ENCODE assay signal across 9 cellular contexts in genomic region chr17:68344701-68345136, GRCh38. TPM values are rescaled to one million over a fixed set of nuclear protein-coding genes. Genes with fewer than 3 reads are reported as not detected.
DNase-seq lines count a peak whose midpoint lies in the region; ATAC-seq and TF ChIP-seq lines count a peak whose summit lies in the region.
"Had no signal": no experiment of that assay in that cellular context is flagged by ENCODE, and none has a peak within 500 bp of the region (broad histone marks: within the 10 kb centered on the region; RNA-seq: fewer than 3 reads in every experiment).

No MANE protein-coding gene starts in this region.

- H3K4me1 ChIP-seq in colonic mucosa, result no peaks in the 10 kb centered on the region

- intact Hi-C loops in activated naive CD4-positive, alpha-beta T cell treated with anti-CD3 and anti-CD28 coated beads for 36 hours (cut with micrococcal nuclease), result no loop called here
- intact Hi-C loops in colonic mucosa (cut with DNase I), result no loop called here

- no peaks in the 10 kb centered on the region for H3K27me3 Mint-ChIP-seq in T-helper 2 cell treated with Interferon-gamma antibody and Interleukin-4, amounts not matched to agents 5 μg/mL and 100 μg/mL, for 36 hours (ENCODE audit: low read depth)
- no peaks in the 10 kb centered on the region for H3K27me3 Mint-ChIP-seq in activated naive CD4-positive, alpha-beta T cell treated with anti-CD3 and anti-CD28 coated beads for 36 hours (ENCODE audit: low read depth)

- no peaks in the 10 kb centered on the region for H3K27me3 ChIP-seq in colonic mucosa

- H3K4me3 ChIP-seq in colonic mucosa, result no peak overlapping the region

- H3K4me1 Mint-ChIP-seq in T-helper 2 cell treated with Interferon-gamma antibody and Interleukin-4, amounts not matched to agents 5 μg/mL and 100 μg/mL, for 36 hours (ENCODE audit: low read depth), result peaks cover 55% of the 10 kb centered on the region
- H3K4me1 Mint-ChIP-seq in activated naive CD4-positive, alpha-beta T cell treated with anti-CD3 and anti-CD28 coated beads for 36 hours (ENCODE audit: low read depth), result peaks cover 62% of the 10 kb centered on the region

- no peaks in the 10 kb centered on the region for H3K9me3 ChIP-seq in colonic mucosa

- DNase-seq in H4 (ENCODE audit: low spot score) (peak; percentile 25), colonic mucosa (no peak), omental fat pad (ENCODE audit: low spot score) (no peak), DMS114 treated with DMSO at 0.1 percent for 48 hours (lab: John Stamatoyannopoulos, UW; ENCODE audit: unreplicated experiment) (no peak), NCI-H446 (lab: John Stamatoyannopoulos, UW) (no peak)
- DNase-seq in T-helper 2 cell treated with Interferon-gamma antibody and Interleukin-4, amounts not matched to agents 5 μg/mL and 100 μg/mL, for 36 hours (ENCODE audit: low spot score), result peak; percentile 18
- DNase-seq in activated naive CD4-positive, alpha-beta T cell treated with anti-CD3 and anti-CD28 coated beads for 36 hours, result peak; percentile 31
- peak; percentile 8 for DNase-seq in stimulated activated CD4-positive, alpha-beta T cell treated with anti-CD3 and anti-CD28 coated beads, Interleukin-4, amount 100 ng/mL, for 1 hour
- DNase-seq: midbrain had no signal

- H3K27ac Mint-ChIP-seq in T-helper 2 cell treated with Interferon-gamma antibody and Interleukin-4, amounts not matched to agents 5 μg/mL and 100 μg/mL, for 36 hours, result peak overlapping the region; percentile 82
- H3K27ac Mint-ChIP-seq in activated naive CD4-positive, alpha-beta T cell treated with anti-CD3 and anti-CD28 coated beads for 36 hours, result peak overlapping the region; percentile 62

- TF ChIP-seq CTCF in colonic mucosa (IDR thresholded peaks at IDR 0.05), result no peak
- TF ChIP-seq CTCF in omental fat pad (IDR thresholded peaks at IDR 0.05), result no peak

- H3K27ac ChIP-seq in colonic mucosa, result no peak overlapping the region

- H3K9me3 Mint-ChIP-seq in T-helper 2 cell treated with Interferon-gamma antibody and Interleukin-4, amounts not matched to agents 5 μg/mL and 100 μg/mL, for 36 hours, result no peaks in the 10 kb centered on the region
- no peaks in the 10 kb centered on the region for H3K9me3 Mint-ChIP-seq in activated naive CD4-positive, alpha-beta T cell treated with anti-CD3 and anti-CD28 coated beads for 36 hours

- peaks cover 19% of the 10 kb centered on the region for H3K36me3 Mint-ChIP-seq in T-helper 2 cell treated with Interferon-gamma antibody and Interleukin-4, amounts not matched to agents 5 μg/mL and 100 μg/mL, for 36 hours (ENCODE audit: low read depth)
- H3K36me3 Mint-ChIP-seq in activated naive CD4-positive, alpha-beta T cell treated with anti-CD3 and anti-CD28 coated beads for 36 hours (ENCODE audit: low read depth), result peaks cover 6% of the 10 kb centered on the region

- CTCF ChIA-PET in activated naive CD4-positive, alpha-beta T cell treated with anti-CD3 and anti-CD28 coated beads for 36 hours (lab: Charles Lee), result interaction anchor here (2.2 kb wide), 1 partner anchor 92 kb away, joined by 10 read pairs; no protein-coding TSS in a partner anchor

- ATAC-seq in omental fat pad (ENCODE audit: low FRiP score), result no peak

- no peak overlapping the region for H3K9ac ChIP-seq in colonic mucosa (ENCODE audit: low read depth in 2 of 2, low read length in 2 of 2)

- peak overlapping the region; percentile 69 for H3K4me3 Mint-ChIP-seq in T-helper 2 cell treated with Interferon-gamma antibody and Interleukin-4, amounts not matched to agents 5 μg/mL and 100 μg/mL, for 36 hours
- no peak overlapping the region for H3K4me3 Mint-ChIP-seq in activated naive CD4-positive, alpha-beta T cell treated with anti-CD3 and anti-CD28 coated beads for 36 hours

- no peaks in the 10 kb centered on the region for H3K36me3 ChIP-seq in colonic mucosa

RNA-seq across cellular contexts. Expression of gene ARSG, which starts 53.4 kb away (rescaled TPM):
- 1.3 and 5.9 TPM in 2 replicates for total RNA-seq in H4 (2014; rRNA removed; shearing (Covaris generic))
- 10 to 100 TPM in 1 of 2 experiments, 1 to 10 TPM in 1; 9.0 to 10.5 TPM for total RNA-seq in activated naive CD4-positive, alpha-beta T cell treated with anti-CD3 and anti-CD28 coated beads for 36 hours
- under 1 TPM; 0.24 to 0.79 TPM for total RNA-seq in colonic mucosa
- total RNA-seq in omental fat pad, result 1 to 10 TPM; 1.4 to 8.2 (median 2.6) TPM

RNA-seq across cellular contexts. Expression of gene SLC16A6, which starts 53.8 kb away (rescaled TPM):
- total RNA-seq in H4 (2014; rRNA removed; shearing (Covaris generic)), result 1.2 and 2.7 TPM in 2 replicates
- 1 to 10 TPM in 1 of 2 experiments, under 1 TPM in 1; 0.96 to 1.1 TPM for total RNA-seq in activated naive CD4-positive, alpha-beta T cell treated with anti-CD3 and anti-CD28 coated beads for 36 hours
- total RNA-seq in colonic mucosa (under 1 TPM; 0.15 to 0.19 TPM), omental fat pad (1 to 10 TPM in 3 of 4 donors, under 1 TPM in 1; 0.38 to 7.3 (median 2.2) TPM)

Comparison
In these comparisons a context has a peak if more than half of its experiments do, and no peak if none do; other contexts are left out.
1. DNase-seq: peak in H4 (single experiment), T-helper 2 cell treated with Interferon-gamma antibody and Interleukin-4, amounts not matched to agents 5 μg/mL and 100 μg/mL, for 36 hours (single experiment), activated naive CD4-positive, alpha-beta T cell treated with anti-CD3 and anti-CD28 coated beads for 36 hours (single experiment) and stimulated activated CD4-positive, alpha-beta T cell treated with anti-CD3 and anti-CD28 coated beads, Interleukin-4, amount 100 ng/mL, for 1 hour (single experiment); none in colonic mucosa (single experiment), omental fat pad (single experiment), DMS114 treated with DMSO at 0.1 percent for 48 hours (single experiment) and NCI-H446 (0 of 2).